ENCODE assay signal across 9 cellular contexts in the genomic region with DNA sequence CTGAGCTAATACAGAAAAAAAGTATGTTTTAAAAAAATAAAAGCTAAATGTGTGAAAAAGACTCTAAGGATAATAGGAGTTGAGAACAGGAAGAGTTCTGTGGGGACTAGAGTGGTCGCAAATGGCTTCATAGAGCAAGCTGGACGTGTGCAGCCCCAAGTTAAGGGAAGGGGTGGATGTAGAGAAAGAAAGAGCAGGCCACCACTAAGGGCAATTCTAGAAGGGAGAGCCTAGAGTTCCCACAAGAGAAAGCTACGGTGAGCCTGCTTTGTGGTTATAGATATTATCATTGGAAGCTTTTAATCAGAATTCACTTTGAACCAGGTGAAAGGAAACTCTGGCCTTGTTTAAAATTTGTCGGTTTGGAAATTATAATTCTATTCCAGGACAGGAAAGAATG.
A peak's percentile ranks its signal among the peaks of the same experiment; 100 is the strongest.
DNase-seq lines count a peak whose midpoint lies in the region; ATAC-seq and TF ChIP-seq lines count a peak whose summit lies in the region.
"Had no signal": no experiment of that assay in that cellular context is flagged by ENCODE, and none has a peak within 500 bp of the region (broad histone marks: within the 10 kb centered on the region; RNA-seq: fewer than 3 reads in every experiment).

No MANE protein-coding gene starts in this region.

- H3F3A ChIP-seq in SK-N-SH (replicated peaks; ENCODE audit: insufficient read depth) (peaks cover 63% of the 10 kb centered on the region), PC-3 (ENCODE audit: low read length, unreplicated experiment) (no peaks in the 10 kb centered on the region)

- H3K27me3 ChIP-seq in SK-N-SH (ENCODE audit: insufficient read depth) (no peaks in the 10 kb centered on the region), PC-3 (ENCODE audit: low read length) (no peaks in the 10 kb centered on the region), endodermal cell (ENCODE audit: control insufficient read depth, insufficient read depth, low read length, poor library complexity, severe bottlenecking) (no peaks in the 10 kb centered on the region)

- H3K4me1 ChIP-seq in SK-N-SH (ENCODE audit: control insufficient read depth in 1 of 2, insufficient read depth in 2 of 2, low read depth in 1 of 2, low read length in 1 of 2) (peaks cover 50 to 53% of the 10 kb centered on the region in 2 experiments), PC-3 (ENCODE audit: insufficient read depth, low read length) (peaks cover 79% of the 10 kb centered on the region), endodermal cell (ENCODE audit: control insufficient read depth, insufficient read depth, low read length) (peaks cover 13% of the 10 kb centered on the region)

- no peak overlapping the region for H3K4me3 Mint-ChIP-seq in endodermal cell
- H3K4me3 Mint-ChIP-seq in stimulated activated effector memory CD8-positive, alpha-beta T cell treated with anti-CD3 and anti-CD28 coated beads, Interleukin-12 subunit alpha, Interleukin-12 subunit beta, amount 100 ng/mL, for 72 hours: peak overlapping the region; percentile 70

- no peak for TF ChIP-seq CTCF in SK-N-SH (IDR thresholded peaks at IDR 0.05)
- no peak for TF ChIP-seq CTCF in PC-3 (conservative IDR thresholded peaks at IDR 0.05; ENCODE audit: low read depth, low read length)
- TF ChIP-seq CTCF in endodermal cell (conservative IDR thresholded peaks at IDR 0.05): no peak

- H2AFZ ChIP-seq in SK-N-SH (ENCODE audit: low read depth) (peak overlapping the region; percentile 76; the same call in 1 of the 2 replicates), PC-3 (ENCODE audit: low read length) (no peak overlapping the region)

- H3K79me2 ChIP-seq in SK-N-SH (ENCODE audit: insufficient read depth): peaks cover 52% of the 10 kb centered on the region
- peaks cover 21% of the 10 kb centered on the region; the same call in 1 of the 2 replicates for H3K79me2 ChIP-seq in PC-3 (ENCODE audit: low read length)

- peak overlapping the region; percentile 82 for H3K9ac ChIP-seq in SK-N-SH
- H3K9ac ChIP-seq in PC-3 (ENCODE audit: low read length): peak overlapping the region; percentile 87
- H3K9ac ChIP-seq in endodermal cell (ENCODE audit: extremely low read depth, low read length, poor library complexity, severe bottlenecking): no peak overlapping the region

- H3K4me2 ChIP-seq in SK-N-SH (peak overlapping the region; percentile 91), PC-3 (ENCODE audit: low read length) (peak overlapping the region; percentile 78)

- H3K27ac ChIP-seq in SK-N-SH (ENCODE audit: low read depth in 2 of 2, low read length in 1 of 2): peak overlapping the region; percentile 99
- H3K27ac ChIP-seq in PC-3 (ENCODE audit: low read length): peak overlapping the region; percentile 98
- peak overlapping the region; percentile 19 for H3K27ac ChIP-seq in endodermal cell (ENCODE audit: low read depth, low read length)

- H3K4me1 Mint-ChIP-seq in endodermal cell: peaks cover 51% of the 10 kb centered on the region
- H3K4me1 Mint-ChIP-seq in stimulated activated effector memory CD8-positive, alpha-beta T cell treated with anti-CD3 and anti-CD28 coated beads, Interleukin-12 subunit alpha, Interleukin-12 subunit beta, amount 100 ng/mL, for 72 hours: peaks cover 88% of the 10 kb centered on the region

- intact Hi-C loops in PC-3 (cut with micrococcal nuclease): loop anchor here (5.0 to 10.0 kb wide), 2 partner anchors 149 to 584 kb away; no protein-coding TSS in a partner anchor

- no peak for TF ChIP-seq RAD21 in SK-N-SH (IDR thresholded peaks at IDR 0.05; ENCODE audit: low read length)

- H3K27ac Mint-ChIP-seq in endodermal cell: peak overlapping the region; percentile 15
- H3K27ac Mint-ChIP-seq in stimulated activated effector memory CD8-positive, alpha-beta T cell treated with anti-CD3 and anti-CD28 coated beads, Interleukin-12 subunit alpha, Interleukin-12 subunit beta, amount 100 ng/mL, for 72 hours: peak overlapping the region; percentile 95

- TF ChIP-seq EP300 in SK-N-SH (IDR thresholded peaks at IDR 0.05; ENCODE audit: borderline replicate concordance in 1 of 2, low read depth in 1 of 2, low read length in 1 of 2): no peak

- H3K27me3 Mint-ChIP-seq in endodermal cell (ENCODE audit: insufficient read depth): no peaks in the 10 kb centered on the region

- CTCF ChIA-PET in SK-N-SH (lab: Yijun Ruan, JAX): interaction anchor here (0.9 to 1.9 kb wide), 6 partner anchors 17 to 368 kb away, joined by 3 to 7 read pairs (median 4); no protein-coding TSS in a partner anchor
- CTCF ChIA-PET in PC-3 (lab: Charles Lee): interaction anchor here (0.6 kb wide), 1 partner anchor 16 kb away, joined by 6 read pairs; no protein-coding TSS in a partner anchor

- WGBS in SK-N-SH (ENCODE audit: low lambda C conversion rate): 57% methylated on average over 4 of the region's 4 CpGs
- 88 to 100% methylated on average over 4 of the region's 4 CpGs for WGBS in endodermal cell (ENCODE audit: insufficient coverage in 1 of 2, insufficient read length in 1 of 2), 2 experiments

- H3K9me3 Mint-ChIP-seq in endodermal cell: no peaks in the 10 kb centered on the region
- H3K9me3 Mint-ChIP-seq in stimulated activated effector memory CD8-positive, alpha-beta T cell treated with anti-CD3 and anti-CD28 coated beads, Interleukin-12 subunit alpha, Interleukin-12 subunit beta, amount 100 ng/mL, for 72 hours: no peaks in the 10 kb centered on the region

- POLR2A ChIA-PET in SK-N-SH (lab: Yijun Ruan, JAX): interaction anchor here (1.2 kb wide), 1 partner anchor 141 kb away, joined by 4 read pairs; no protein-coding TSS in a partner anchor
- POLR2A ChIA-PET in PC-3 (lab: Charles Lee; ENCODE audit: unreplicated experiment): interaction anchor here (0.6 kb wide), 2 partner anchors 102 to 147 kb away, joined by 3 to 5 read pairs; no protein-coding TSS in a partner anchor

- H3K36me3 Mint-ChIP-seq in endodermal cell (ENCODE audit: low read depth): no peaks in the 10 kb centered on the region
- H3K36me3 Mint-ChIP-seq in stimulated activated effector memory CD8-positive, alpha-beta T cell treated with anti-CD3 and anti-CD28 coated beads, Interleukin-12 subunit alpha, Interleukin-12 subunit beta, amount 100 ng/mL, for 72 hours: peaks cover 18% of the 10 kb centered on the region

- no peaks in the 10 kb centered on the region for H4K20me1 ChIP-seq in SK-N-SH (ENCODE audit: insufficient read depth)
- H4K20me1 ChIP-seq in PC-3 (ENCODE audit: low read length): no peaks in the 10 kb centered on the region

- DNase-seq in SK-N-SH (no peak), PC-3 (no peak), endodermal cell (no peak), DMS114 treated with DMSO at 0.1 percent for 48 hours (lab: John Stamatoyannopoulos, UW; ENCODE audit: unreplicated experiment) (no peak)
- no peak for DNase-seq in stimulated activated effector memory CD8-positive, alpha-beta T cell treated with anti-CD3 and anti-CD28 coated beads, Interleukin-12 subunit alpha, Interleukin-12 subunit beta, amount 100 ng/mL, for 72 hours (ENCODE audit: low spot score in 2 of 2)
- no peak for DNase-seq in effector CD8-positive, alpha-beta T cell (lab: John Stamatoyannopoulos, UW)
- DNase-seq: midbrain had no signal

- BruUV-seq in PC-3 (replicated peaks; lab: Mats Ljungman, UMichigan): no TSS peak

- H3K4me3 ChIP-seq in SK-N-SH (ENCODE audit: low read depth in 2 of 2, low read length in 1 of 2): 0 out of 4 replicates have a peak overlapping the region, but pooled peaks of 1 of the 2 experiments have one; percentile 32
- peak overlapping the region; percentile 33; the same call in 1 of the 2 replicates for H3K4me3 ChIP-seq in PC-3 (ENCODE audit: low read length)
- H3K4me3 ChIP-seq in endodermal cell (ENCODE audit: low read length): no peak overlapping the region

- H3K9me3 ChIP-seq in SK-N-SH: no peaks in the 10 kb centered on the region
- H3K9me3 ChIP-seq in PC-3 (ENCODE audit: low read length): no peaks in the 10 kb centered on the region
- no peaks in the 10 kb centered on the region for H3K9me3 ChIP-seq in endodermal cell (ENCODE audit: control insufficient read depth, low read length)

- no peak for ATAC-seq in SK-N-SH treated with all-trans-retinoic acid at 6 μM for 48 hours
- no peak for ATAC-seq in PC-3
- no peak for ATAC-seq in stimulated activated effector memory CD8-positive, alpha-beta T cell treated with anti-CD3 and anti-CD28 coated beads, Interleukin-12 subunit alpha, Interleukin-12 subunit beta, amount 100 ng/mL, for 72 hours
- no peak for ATAC-seq in HG02623 (IDR thresholded peaks at IDR 0.05; ENCODE audit: unreplicated experiment)

- no peaks in the 10 kb centered on the region for H3K36me3 ChIP-seq in SK-N-SH (replicated peaks in 1 of 2; ENCODE audit: control insufficient read depth in 1 of 2, insufficient read depth in 2 of 2, low read length in 1 of 2)
- no peaks in the 10 kb centered on the region for H3K36me3 ChIP-seq in PC-3 (ENCODE audit: low read depth, low read length)
- H3K36me3 ChIP-seq in endodermal cell (ENCODE audit: control insufficient read depth, insufficient read depth, low read length): no peaks in the 10 kb centered on the region

- no peaks in the 10 kb centered on the region for H3K9me2 ChIP-seq in SK-N-SH
- H3K9me2 ChIP-seq in PC-3 (replicated peaks; ENCODE audit: low read length): no peaks in the 10 kb centered on the region

TF ChIP-seq in SK-N-SH treated with all-trans-retinoic acid at 6 μM for 48 hours, 23 proteins besides CTCF, POLR2A, EP300 and RAD21:
- no peak for TF ChIP-seq POU6F1 (CRISPR knock-in tag; IDR thresholded peaks at IDR 0.05; ENCODE audit: borderline replicate concordance, low read depth)

Comparison
In these comparisons a context has a peak if more than half of its experiments do, and no peak if none do; other contexts are left out.
1. H3K27ac ChIP-seq: peak in every context shown above with its lines; median percentile 99 in SK-N-SH; 98 in PC-3; 19 in endodermal cell.